1 cellular context compared by ENCODE assay signal in genomic region chr9:89309608-89310485, GRCh38.
TF ChIP-seq lines count a peak whose summit lies in the region.

No MANE protein-coding gene starts in this region.

TF ChIP-seq in K562, 482 proteins besides CTCF, POLR2A, EP300 and RAD21 (continued from another document and continues in another):
- no peak for TF ChIP-seq SAFB2 (IDR thresholded peaks at IDR 0.05; ENCODE audit: borderline replicate concordance, low read depth, low read length, severe bottlenecking)
- TF ChIP-seq NR4A1 (CRISPR knock-in tag; IDR thresholded peaks at IDR 0.05): no peak
- TF ChIP-seq NR4A1 (tag; IDR thresholded peaks at IDR 0.05): no peak
- no peak for TF ChIP-seq PKNOX1 (IDR thresholded peaks at IDR 0.05)
- 0 out of 2 replicates have a peak, but pooled peaks have one; percentile 43 for TF ChIP-seq ILF3 (IDR thresholded peaks at IDR 0.05; ENCODE audit: borderline replicate concordance)
- no peak for TF ChIP-seq MAFK (IDR thresholded peaks at IDR 0.05; ENCODE audit: low read length)
- no peak for TF ChIP-seq RBM25 (IDR thresholded peaks at IDR 0.05; ENCODE audit: low read depth, low read length, severe bottlenecking)
- TF ChIP-seq NONO (IDR thresholded peaks at IDR 0.05; ENCODE audit: low read depth in 2 of 2, low read length in 1 of 2): 0 out of 4 replicates have a peak, but pooled peaks of 1 of the 2 experiments have one; percentile 24
- no peak for TF ChIP-seq CCAR2 (IDR thresholded peaks at IDR 0.05; ENCODE audit: low read depth, low read length)
- TF ChIP-seq, protein P1, sequence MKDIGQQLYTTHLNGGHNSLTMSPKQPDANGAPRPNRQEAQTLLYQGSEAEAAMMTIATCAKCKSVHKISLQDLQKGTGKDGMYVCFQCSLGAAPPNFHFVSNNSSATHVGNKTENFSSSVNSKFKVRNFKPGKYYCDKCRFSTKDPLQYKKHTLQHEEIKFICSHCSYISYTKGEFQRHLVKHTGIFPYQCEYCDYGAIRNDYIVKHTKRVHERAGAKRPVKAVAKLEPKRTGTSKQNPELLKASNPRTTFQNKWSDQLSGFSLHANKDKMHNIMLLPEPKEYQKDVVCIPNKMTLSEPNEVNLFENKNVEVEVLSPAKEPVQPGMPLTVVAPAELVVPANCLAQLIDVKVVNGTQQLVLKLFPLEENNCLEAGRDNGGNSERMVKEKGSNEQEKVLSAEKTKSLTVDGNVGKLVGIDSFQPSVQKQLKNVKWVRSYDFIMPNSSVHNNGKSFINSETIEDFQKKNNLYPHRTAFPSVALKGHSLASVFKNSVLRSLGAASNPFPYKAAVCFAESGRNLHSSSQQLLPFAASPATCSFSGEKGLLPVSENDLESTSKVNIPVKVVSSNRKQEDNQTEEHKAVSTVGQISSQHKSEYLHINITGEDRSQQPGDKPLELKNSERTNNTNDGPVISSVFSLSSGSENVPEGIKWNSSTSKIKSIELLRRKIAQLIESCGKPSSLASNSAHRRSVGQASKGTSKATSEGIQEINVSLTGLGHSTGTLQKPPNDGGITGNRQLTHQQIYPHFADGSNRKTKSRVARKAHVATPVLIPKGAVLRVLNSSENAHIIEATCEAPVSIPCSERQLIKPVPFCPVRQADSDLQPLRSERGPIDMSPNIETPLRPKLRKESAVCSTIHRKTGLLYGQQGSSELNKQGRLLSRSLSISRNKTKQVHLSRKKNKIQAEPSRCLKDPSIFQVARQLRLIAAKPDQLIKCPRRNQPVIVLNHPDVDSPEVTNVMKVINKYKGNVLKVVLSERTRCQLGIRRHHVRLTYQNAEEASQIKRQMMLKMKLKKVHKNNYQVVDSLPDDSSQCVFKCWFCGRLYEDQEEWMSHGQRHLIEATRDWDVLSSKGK (CRISPR knock-in tag; IDR thresholded peaks at IDR 0.05): no peak
- TF ChIP-seq ZNF592 (IDR thresholded peaks at IDR 0.05): 0 out of 2 replicates have a peak, but pooled peaks have one; percentile 22
- no peak for TF ChIP-seq ZNF512 (tag; IDR thresholded peaks at IDR 0.05)
- TF ChIP-seq E4F1 (CRISPR knock-in tag; IDR thresholded peaks at IDR 0.05; ENCODE audit: borderline replicate concordance): no peak
- TF ChIP-seq SAP30 (IDR thresholded peaks at IDR 0.05; ENCODE audit: borderline replicate concordance, insufficient read depth, low read depth, low read length, poor library complexity, severe bottlenecking): no peak
- TF ChIP-seq, protein P2, sequence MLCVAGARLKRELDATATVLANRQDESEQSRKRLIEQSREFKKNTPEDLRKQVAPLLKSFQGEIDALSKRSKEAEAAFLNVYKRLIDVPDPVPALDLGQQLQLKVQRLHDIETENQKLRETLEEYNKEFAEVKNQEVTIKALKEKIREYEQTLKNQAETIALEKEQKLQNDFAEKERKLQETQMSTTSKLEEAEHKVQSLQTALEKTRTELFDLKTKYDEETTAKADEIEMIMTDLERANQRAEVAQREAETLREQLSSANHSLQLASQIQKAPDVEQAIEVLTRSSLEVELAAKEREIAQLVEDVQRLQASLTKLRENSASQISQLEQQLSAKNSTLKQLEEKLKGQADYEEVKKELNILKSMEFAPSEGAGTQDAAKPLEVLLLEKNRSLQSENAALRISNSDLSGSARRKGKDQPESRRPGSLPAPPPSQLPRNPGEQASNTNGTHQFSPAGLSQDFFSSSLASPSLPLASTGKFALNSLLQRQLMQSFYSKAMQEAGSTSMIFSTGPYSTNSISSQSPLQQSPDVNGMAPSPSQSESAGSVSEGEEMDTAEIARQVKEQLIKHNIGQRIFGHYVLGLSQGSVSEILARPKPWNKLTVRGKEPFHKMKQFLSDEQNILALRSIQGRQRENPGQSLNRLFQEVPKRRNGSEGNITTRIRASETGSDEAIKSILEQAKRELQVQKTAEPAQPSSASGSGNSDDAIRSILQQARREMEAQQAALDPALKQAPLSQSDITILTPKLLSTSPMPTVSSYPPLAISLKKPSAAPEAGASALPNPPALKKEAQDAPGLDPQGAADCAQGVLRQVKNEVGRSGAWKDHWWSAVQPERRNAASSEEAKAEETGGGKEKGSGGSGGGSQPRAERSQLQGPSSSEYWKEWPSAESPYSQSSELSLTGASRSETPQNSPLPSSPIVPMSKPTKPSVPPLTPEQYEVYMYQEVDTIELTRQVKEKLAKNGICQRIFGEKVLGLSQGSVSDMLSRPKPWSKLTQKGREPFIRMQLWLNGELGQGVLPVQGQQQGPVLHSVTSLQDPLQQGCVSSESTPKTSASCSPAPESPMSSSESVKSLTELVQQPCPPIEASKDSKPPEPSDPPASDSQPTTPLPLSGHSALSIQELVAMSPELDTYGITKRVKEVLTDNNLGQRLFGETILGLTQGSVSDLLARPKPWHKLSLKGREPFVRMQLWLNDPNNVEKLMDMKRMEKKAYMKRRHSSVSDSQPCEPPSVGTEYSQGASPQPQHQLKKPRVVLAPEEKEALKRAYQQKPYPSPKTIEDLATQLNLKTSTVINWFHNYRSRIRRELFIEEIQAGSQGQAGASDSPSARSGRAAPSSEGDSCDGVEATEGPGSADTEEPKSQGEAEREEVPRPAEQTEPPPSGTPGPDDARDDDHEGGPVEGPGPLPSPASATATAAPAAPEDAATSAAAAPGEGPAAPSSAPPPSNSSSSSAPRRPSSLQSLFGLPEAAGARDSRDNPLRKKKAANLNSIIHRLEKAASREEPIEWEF (CRISPR knock-in tag; IDR thresholded peaks at IDR 0.05): no peak
- no peak for TF ChIP-seq ZNF354B (CRISPR knock-in tag; IDR thresholded peaks at IDR 0.05)
- TF ChIP-seq CXXC5 (CRISPR knock-in tag; IDR thresholded peaks at IDR 0.05): no peak
- no peak for TF ChIP-seq SMARCC2 (IDR thresholded peaks at IDR 0.05; ENCODE audit: low read depth)
- TF ChIP-seq BRD4 (IDR thresholded peaks at IDR 0.05): peak; percentile 98
- no peak; the same call in 1 of the 2 replicates for TF ChIP-seq MITF (IDR thresholded peaks at IDR 0.05)
- 0 out of 2 replicates have a peak, but pooled peaks have one; percentile 12 for TF ChIP-seq SMARCE1 (IDR thresholded peaks at IDR 0.05)
- no peak for TF ChIP-seq ZNF282 (CRISPR knock-in tag; IDR thresholded peaks at IDR 0.05)
- no peak for TF ChIP-seq IRF9 (tag; IDR thresholded peaks at IDR 0.05)
- no peak for TF ChIP-seq PCBP1 (IDR thresholded peaks at IDR 0.05; ENCODE audit: low read depth, low read length, poor library complexity, severe bottlenecking)
- no peak for TF ChIP-seq FIP1L1 (IDR thresholded peaks at IDR 0.05; ENCODE audit: low read depth, low read length, poor library complexity, severe bottlenecking)
- TF ChIP-seq PRPF4 (IDR thresholded peaks at IDR 0.05; ENCODE audit: insufficient read depth, low read depth, low read length, poor library complexity, severe bottlenecking): no peak
- no peak for TF ChIP-seq FOXA1 (IDR thresholded peaks at IDR 0.05; ENCODE audit: borderline replicate concordance)
- TF ChIP-seq POLR2AphosphoS5 (IDR thresholded peaks at IDR 0.05; ENCODE audit: control insufficient read depth, insufficient read depth, low read depth, low read length): peak; percentile 89
- TF ChIP-seq POLR2B (IDR thresholded peaks at IDR 0.05; ENCODE audit: low read depth, partially characterized antibody): peak; percentile 83
- no peak for TF ChIP-seq ZNF197 (CRISPR knock-in tag; IDR thresholded peaks at IDR 0.05; ENCODE audit: low read depth)
- no peak for TF ChIP-seq ATF2 (CRISPR knock-in tag; IDR thresholded peaks at IDR 0.05)
- TF ChIP-seq OTX1 (CRISPR knock-in tag; IDR thresholded peaks at IDR 0.05): 0 out of 2 replicates have a peak, but pooled peaks have one; percentile 25
- no peak for TF ChIP-seq ELF2 (CRISPR knock-in tag; IDR thresholded peaks at IDR 0.05)
- TF ChIP-seq STAT5B (CRISPR knock-in tag; IDR thresholded peaks at IDR 0.05): no peak
